Comparison of ENCODE assay signal across 11 cellular contexts in the genomic region with DNA sequence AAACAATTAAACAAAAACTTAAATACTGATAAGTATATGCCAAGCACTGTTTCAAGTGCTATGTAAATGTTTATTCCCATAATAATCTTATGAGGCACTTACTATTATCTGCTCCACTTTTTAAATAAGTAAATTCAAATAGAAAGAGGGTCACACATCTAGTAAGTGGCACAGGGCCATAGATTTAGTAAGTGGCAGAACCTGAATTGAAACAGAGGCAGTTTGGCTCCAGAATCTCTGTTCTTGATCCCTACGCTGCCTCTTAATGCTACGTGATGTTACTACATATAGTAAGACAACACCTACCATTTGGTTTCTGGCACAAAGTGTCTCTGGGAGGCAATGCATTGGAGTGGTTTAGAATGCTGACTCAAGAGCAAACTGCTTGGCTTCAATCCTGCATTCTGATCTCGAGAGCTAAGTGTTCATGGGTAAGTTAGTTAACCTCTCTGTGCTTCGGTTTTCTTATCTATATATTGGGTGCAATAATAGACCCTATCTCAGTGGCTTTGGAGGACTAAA.
"Had no signal": no experiment of that assay in that cellular context is flagged by ENCODE, and none has a peak within 500 bp of the region (broad histone marks: within the 10 kb centered on the region; RNA-seq: fewer than 3 reads in every experiment).

No MANE protein-coding gene starts in this region.

- ATAC-seq: esophagus mucosa had no signal

- H3K27me3 ChIP-seq: testis had no signal

- H3K4me3 Mint-ChIP-seq: immature natural killer cell; memory B cell; nephron; stimulated activated naive CD8-positive, alpha-beta T cell treated with anti-CD3 and anti-CD28 coated beads, Interleukin-15, Interleukin-2, amounts not matched to agents 100 ng/mL and 50 ng/mL, for 24 hours had no signal

- H3K4me3 ChIP-seq: testis had no signal

- H3K27me3 Mint-ChIP-seq: stimulated activated naive CD8-positive, alpha-beta T cell treated with anti-CD3 and anti-CD28 coated beads, Interleukin-15, Interleukin-2, amounts not matched to agents 100 ng/mL and 50 ng/mL, for 24 hours had no signal

- H3K4me1 ChIP-seq: testis had no signal

- H3K9me3 Mint-ChIP-seq: memory B cell, nephron had no signal

- H3K9me3 ChIP-seq: testis had no signal

- DNase-seq: activated CD4-positive, alpha-beta T cell treated with anti-CD3 and anti-CD28 coated beads, Interleukin-2, amount 50 U/mL, for 1 hour; activated naive CD4-positive, alpha-beta T cell treated with anti-CD3 and anti-CD28 coated beads, Interleukin-2, amount 50 U/mL, for 16 hours; immature natural killer cell; left cardiac atrium; occipital lobe; stimulated activated CD4-positive, alpha-beta T cell treated with anti-CD3 and anti-CD28 coated beads, Interleukin-4, amount 100 ng/mL, for 1 hour; testis had no signal

- H3K27ac ChIP-seq: testis had no signal

- H3K4me1 Mint-ChIP-seq: immature natural killer cell, memory B cell, nephron had no signal

- H3K36me3 Mint-ChIP-seq: immature natural killer cell, memory B cell had no signal

- H3K27ac Mint-ChIP-seq: immature natural killer cell; memory B cell; nephron; stimulated activated naive CD8-positive, alpha-beta T cell treated with anti-CD3 and anti-CD28 coated beads, Interleukin-15, Interleukin-2, amounts not matched to agents 100 ng/mL and 50 ng/mL, for 24 hours had no signal
